In the genomic region with DNA sequence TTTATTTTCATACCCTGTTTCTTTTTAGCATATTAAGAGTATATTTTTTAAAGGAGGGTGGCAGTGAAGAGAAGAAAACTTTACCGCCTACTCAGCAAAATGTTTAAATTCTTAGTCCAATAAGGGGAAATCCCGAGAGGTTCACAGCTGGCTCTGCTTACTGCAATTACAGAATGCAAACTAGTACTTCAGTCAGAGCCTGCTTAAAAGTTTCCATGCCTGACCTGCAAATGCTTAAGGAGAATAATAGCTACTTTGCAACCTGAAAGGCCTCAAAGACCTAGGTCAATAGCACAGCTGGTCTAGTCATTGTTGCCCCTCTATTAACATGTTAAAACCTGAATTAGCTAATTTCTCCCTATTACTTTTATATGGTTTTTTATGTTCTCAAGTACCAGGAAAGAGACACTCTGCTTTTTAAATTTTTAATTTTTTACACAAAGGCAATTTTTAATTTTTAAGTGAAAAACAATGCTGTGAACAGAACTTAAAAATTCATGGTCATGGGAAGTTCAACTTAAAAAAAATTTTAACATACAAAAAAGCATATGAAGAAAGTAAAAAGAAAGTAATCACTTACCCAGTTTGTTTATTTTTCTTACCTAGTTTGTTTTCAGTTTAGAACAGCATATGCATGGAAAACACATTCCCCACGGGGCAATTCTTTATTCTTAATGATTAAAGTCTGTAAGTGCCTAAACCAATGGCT, we compare ENCODE assay signal across 12 cellular contexts.
DNase-seq lines count a peak whose midpoint lies in the region; ATAC-seq, FAIRE-seq and TF ChIP-seq lines count a peak whose summit lies in the region.
"Had no signal": no experiment of that assay in that cellular context is flagged by ENCODE, and none has a peak within 500 bp of the region (broad histone marks: within the 10 kb centered on the region; RNA-seq: fewer than 3 reads in every experiment).

No MANE protein-coding gene starts in this region.

- H3K18ac ChIP-seq in mesendoderm (ENCODE audit: low read length) = no peak overlapping the region

- H2BK120ac ChIP-seq in mesendoderm (ENCODE audit: low read depth, low read length) = no peak overlapping the region

- no peak overlapping the region for H3K23ac ChIP-seq in mesendoderm (ENCODE audit: low read length)

- H4K8ac ChIP-seq in mesendoderm (ENCODE audit: low read depth, low read length) = no peak overlapping the region

- no peak overlapping the region for H2AK5ac ChIP-seq in mesendoderm (ENCODE audit: low read length)

- no TSS peak for BruUV-seq in K562 (replicated peaks; lab: Mats Ljungman, UMichigan)

- no peak overlapping the region for H2AFZ ChIP-seq in K562 (ENCODE audit: low read depth, low read length)

- no peaks in the 10 kb centered on the region for H3K27me3 ChIP-seq in K562 (ENCODE audit: control insufficient read depth in 2 of 2, insufficient read depth in 2 of 2, low read length in 2 of 2)
- no peaks in the 10 kb centered on the region for H3K27me3 ChIP-seq in mesendoderm (ENCODE audit: insufficient read depth, low read length, poor library complexity)

- in situ Hi-C loops in GM13977 (cut with MboI; ENCODE audit: low pct_unique_long_range_greater_than_20kb, low sequenced_read_pairs, unreplicated experiment) (no loop called here), K562 (cut with MboI) (no loop called here)

- no peak overlapping the region for H2BK15ac ChIP-seq in mesendoderm (replicated peaks; ENCODE audit: low read depth)

- CTCF ChIA-PET in K562 (lab: Yijun Ruan, JAX; ENCODE audit: low intra/inter-chr PET ratio) = no interaction called here

- H3K4me1 ChIP-seq in K562 (replicated peaks in 1 of 2; ENCODE audit: control insufficient read depth in 2 of 2, insufficient read depth in 2 of 2, low read length in 2 of 2) (no peaks in the 10 kb centered on the region), mesendoderm (ENCODE audit: control insufficient read depth, low read depth, low read length) (no peaks in the 10 kb centered on the region)

- no peaks in the 10 kb centered on the region for H3K36me3 ChIP-seq in K562 (ENCODE audit: control insufficient read depth, insufficient read depth, low read length)
- H3K36me3 ChIP-seq in mesendoderm (ENCODE audit: control insufficient read depth, insufficient read depth, low read length) = no peaks in the 10 kb centered on the region

- H3K9ac ChIP-seq in K562 (ENCODE audit: insufficient read depth in 1 of 2, low read depth in 2 of 2, low read length in 2 of 2) (no peak overlapping the region), mesendoderm (ENCODE audit: low read length) (no peak overlapping the region)

- H3K4me2 ChIP-seq in K562 (ENCODE audit: insufficient read depth, low read length) = no peak overlapping the region
- no peak overlapping the region for H3K4me2 ChIP-seq in mesendoderm (ENCODE audit: low read length)

- ATAC-seq in HG02870 (IDR thresholded peaks at IDR 0.05; ENCODE audit: unreplicated experiment) = peak; percentile 85
- no peak for ATAC-seq in K562
- ATAC-seq: left colon, sciatic nerve had no signal

- DNase-seq in GM13977 (ENCODE audit: low spot score) = peak; percentile 22
- no peak for DNase-seq in K562 (ENCODE audit: extremely low read depth in 1 of 4, low spot score in 3 of 4)
- DNase-seq in mesendoderm = peak; percentile 63
- no peak for DNase-seq in amniotic stem cell (lab: John Stamatoyannopoulos, UW)
- DNase-seq in hypothalamus (lab: John Stamatoyannopoulos, UW) = no peak
- DNase-seq in T-helper 9 cell = no peak
- DNase-seq in activated CD4-positive, alpha-beta T cell treated with anti-CD3 and anti-CD28 coated beads, Interleukin-2, amount 50 U/mL, for 1 hour = no peak
- DNase-seq: activated CD4-positive, CD25-positive, alpha-beta regulatory T cell; left colon; NCI-H1048 had no signal

- H3K9me1 ChIP-seq in K562 (ENCODE audit: control insufficient read depth, insufficient read depth, low read length) = no peaks in the 10 kb centered on the region

- intact Hi-C loops in K562 (cut with micrococcal nuclease) = no loop called here

- TF ChIP-seq RAD21 in K562 (CRISPR knock-in tag; conservative IDR thresholded peaks at IDR 0.05 in 1 of 2, IDR thresholded peaks at IDR 0.05 in 1 of 2) = no peak

- no peak for TF ChIP-seq POLR2A in K562 (conservative IDR thresholded peaks at IDR 0.05)

- no peak overlapping the region for H3K4ac ChIP-seq in mesendoderm (ENCODE audit: low read depth, low read length)

- H4K20me1 ChIP-seq in K562 (replicated peaks; ENCODE audit: control insufficient read depth, insufficient read depth, low read length) = no peaks in the 10 kb centered on the region

- peaks cover 3% of the 10 kb centered on the region for H3K79me1 ChIP-seq in mesendoderm (ENCODE audit: low read length)

- no peak overlapping the region for H3K4me3 ChIP-seq in K562
- H3K4me3 ChIP-seq in mesendoderm (ENCODE audit: low read length) = no peak overlapping the region

- 3% methylated on average over 3 of the region's 3 CpGs for WGBS in K562 (ENCODE audit: insufficient coverage, low coverage, missing lambda C conversion rate)
- no CpG with 5 or more reads among the region's 3 CpGs for WGBS in mesendoderm (ENCODE audit: extremely low coverage, insufficient coverage, low lambda C conversion rate)

- H3K27ac ChIP-seq in K562 (ENCODE audit: extremely low read depth, low read depth, low read length) = no peak overlapping the region
- H3K27ac ChIP-seq in mesendoderm (ENCODE audit: low read depth, low read length) = no peak overlapping the region

- H3K79me2 ChIP-seq in K562 (ENCODE audit: control insufficient read depth, insufficient read depth, low read length) (no peaks in the 10 kb centered on the region), mesendoderm (ENCODE audit: control insufficient read depth, insufficient read depth, low read length) (peaks cover 12% of the 10 kb centered on the region)

- H3K9me3 ChIP-seq in K562 (replicated peaks; ENCODE audit: control insufficient read depth, insufficient read depth, low read depth, low read length) = no peaks in the 10 kb centered on the region; the same call in 1 of the 2 replicates

- H4K5ac ChIP-seq in mesendoderm (ENCODE audit: low read length) = no peak overlapping the region

- H3K56ac ChIP-seq in mesendoderm (ENCODE audit: low read length) = no peak overlapping the region

- POLR2A ChIA-PET in K562 (lab: Yijun Ruan, JAX) = no interaction called here

- TF ChIP-seq EP300 in K562 (IDR thresholded peaks at IDR 0.05; ENCODE audit: low read length) = no peak

- no peak overlapping the region for H2BK5ac ChIP-seq in mesendoderm (ENCODE audit: low read length)

- FAIRE-seq in K562 (lab: Jason Lieb, UNC) = no peak

- TF ChIP-seq CTCF in GM13977 (IDR thresholded peaks at IDR 0.05; ENCODE audit: extremely low read depth, insufficient read depth, missing control alignments) (no peak), K562 (IDR thresholded peaks at IDR 0.05 in 2 of 3, conservative IDR thresholded peaks at IDR 0.05 in 1 of 3; ENCODE audit: insufficient read depth in 2 of 3, low read depth in 1 of 3, low read length in 3 of 3) (no peak)

TF ChIP-seq in K562, 482 proteins besides CTCF, POLR2A, EP300 and RAD21 (continues in another document):
- TF ChIP-seq ZNF121 (CRISPR knock-in tag; conservative IDR thresholded peaks at IDR 0.05) = no peak
- TF ChIP-seq SIN3A (IDR thresholded peaks at IDR 0.05; ENCODE audit: borderline replicate concordance in 2 of 2, control insufficient read depth in 1 of 2, low read depth in 2 of 2, low read length in 2 of 2) = no peak
- no peak for TF ChIP-seq ZNF347 (CRISPR knock-in tag; IDR thresholded peaks at IDR 0.05; ENCODE audit: low read depth)

Comparison
In these comparisons a context has a peak if more than half of its experiments do, and no peak if none do; other contexts are left out.
1. DNase-seq: peak in GM13977 (single experiment) and mesendoderm (single experiment); none in K562 (0 of 4), amniotic stem cell (single experiment), hypothalamus (0 of 51), T-helper 9 cell (single experiment) and activated CD4-positive, alpha-beta T cell treated with anti-CD3 and anti-CD28 coated beads, Interleukin-2, amount 50 U/mL, for 1 hour (single experiment).